ENCODE assay signal across 13 cellular contexts in the genomic region with DNA sequence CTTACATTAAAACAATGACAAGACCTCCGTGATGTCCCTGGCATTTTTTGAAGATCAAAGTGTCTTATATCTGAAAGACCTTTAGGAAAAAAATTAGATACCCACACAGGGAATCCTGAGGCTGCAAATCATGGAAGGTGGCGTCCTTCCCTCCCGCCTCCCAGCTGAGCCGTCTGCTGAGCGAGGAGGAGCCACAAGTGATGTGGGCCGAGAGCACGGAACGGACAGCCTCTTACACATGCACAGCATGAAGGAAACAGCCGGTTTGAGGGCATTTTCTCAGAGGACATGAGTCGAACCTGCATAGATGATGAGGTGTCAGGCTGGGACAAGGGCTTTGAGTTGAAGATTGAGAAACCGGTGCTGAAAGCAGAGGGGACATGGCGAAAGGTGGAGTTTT.
DNase-seq lines count a peak whose midpoint lies in the region; ATAC-seq and TF ChIP-seq lines count a peak whose summit lies in the region.
"Had no signal": no experiment of that assay in that cellular context is flagged by ENCODE, and none has a peak within 500 bp of the region (broad histone marks: within the 10 kb centered on the region; RNA-seq: fewer than 3 reads in every experiment).

No MANE protein-coding gene starts in this region.

- no peak overlapping the region for H3K4ac ChIP-seq in neuronal stem cell (ENCODE audit: low read length)

- no peaks in the 10 kb centered on the region for H3K9me3 ChIP-seq in BLaER1
- no peaks in the 10 kb centered on the region for H3K9me3 ChIP-seq in OCI-LY1 (ENCODE audit: low read length)
- H3K9me3 ChIP-seq in neuronal stem cell (replicated peaks in 1 of 2; ENCODE audit: control insufficient read depth in 2 of 2, insufficient read depth in 1 of 2, low read depth in 1 of 2, low read length in 2 of 2) = peaks cover 0 to 2% of the 10 kb centered on the region in 2 donors
- H3K9me3 ChIP-seq in upper lobe of right lung = no peaks in the 10 kb centered on the region
- H3K9me3 ChIP-seq: A549, HAP-1 had no signal

- H3K9ac ChIP-seq in BLaER1 (no peak overlapping the region), OCI-LY1 (ENCODE audit: low read length) (no peak overlapping the region), neuronal stem cell (ENCODE audit: low read depth, low read length, poor library complexity) (no peak overlapping the region)

- peaks cover 3% of the 10 kb centered on the region for H3K79me1 ChIP-seq in neuronal stem cell (ENCODE audit: low read depth, low read length)

- H2BK120ac ChIP-seq in neuronal stem cell (ENCODE audit: low read depth, low read length) = no peak overlapping the region

- H3K4me3 ChIP-seq in BLaER1 (no peak overlapping the region), OCI-LY1 (ENCODE audit: low read depth, low read length, poor library complexity, severe bottlenecking) (no peak overlapping the region), neuronal stem cell (ENCODE audit: low read length in 2 of 2) (no peak overlapping the region), upper lobe of right lung (no peak overlapping the region)
- H3K4me3 ChIP-seq: A549, GM12878, HAP-1 had no signal

- H3K4me2 ChIP-seq in BLaER1 (peak overlapping the region; percentile 93), OCI-LY1 (ENCODE audit: low read length) (no peak overlapping the region), neuronal stem cell (ENCODE audit: insufficient read depth, low read length, poor library complexity, severe bottlenecking) (no peak overlapping the region)
- H3K4me2 ChIP-seq: A549 had no signal

- no peak overlapping the region for H2BK12ac ChIP-seq in neuronal stem cell (ENCODE audit: low read length)

- H4K8ac ChIP-seq in neuronal stem cell (ENCODE audit: low read depth, low read length) = no peak overlapping the region

- no peak overlapping the region for H3K27ac ChIP-seq in BLaER1
- H3K27ac ChIP-seq in OCI-LY1 (ENCODE audit: low read depth, low read length, poor library complexity, severe bottlenecking) = peak overlapping the region; percentile 97
- no peak overlapping the region for H3K27ac ChIP-seq in neuronal stem cell (replicated peaks; ENCODE audit: low read length)
- no peak overlapping the region for H3K27ac ChIP-seq in upper lobe of right lung
- H3K27ac ChIP-seq: A549 had no signal

- no peaks in the 10 kb centered on the region for H3K79me2 ChIP-seq in OCI-LY1 (ENCODE audit: insufficient read depth, low read length)

- H4K20me1 ChIP-seq in BLaER1 = peaks cover 19% of the 10 kb centered on the region; the same call in 1 of the 2 replicates
- no peaks in the 10 kb centered on the region for H4K20me1 ChIP-seq in OCI-LY1 (ENCODE audit: insufficient read depth, low read length)

- H3K23ac ChIP-seq in neuronal stem cell (ENCODE audit: low read depth, low read length, poor library complexity) = no peak overlapping the region

- intact Hi-C loops in upper lobe of right lung (cut with DNase I) = no loop called here

- ATAC-seq in upper lobe of right lung (no peak), HG03571 (IDR thresholded peaks at IDR 0.05; ENCODE audit: unreplicated experiment) (no peak)
- ATAC-seq: A549, GM12878 had no signal

- no peak overlapping the region for H3K14ac ChIP-seq in neuronal stem cell (ENCODE audit: low read length)

- H3K9me2 ChIP-seq in OCI-LY1 (ENCODE audit: low read depth, low read length) = no peaks in the 10 kb centered on the region

- no peak for DNase-seq in neuronal stem cell (ENCODE audit: low spot score)
- peak; percentile 37 for DNase-seq in upper lobe of right lung
- DNase-seq in HuH-7.5 (ENCODE audit: low spot score) = no peak
- DNase-seq: CD4-positive, CD25-positive, alpha-beta regulatory T cell; DMS53; IMR-90; KBM-7 had no signal

- H3K36me3 ChIP-seq in BLaER1 (no peaks in the 10 kb centered on the region), OCI-LY1 (ENCODE audit: insufficient read depth, low read length) (no peaks in the 10 kb centered on the region), neuronal stem cell (replicated peaks in 1 of 2; ENCODE audit: control insufficient read depth in 2 of 2, insufficient read depth in 2 of 2, low read length in 2 of 2) (no peaks in the 10 kb centered on the region), upper lobe of right lung (no peaks in the 10 kb centered on the region)
- H3K36me3 ChIP-seq: HAP-1 had no signal

- no peak overlapping the region for H3K18ac ChIP-seq in neuronal stem cell (ENCODE audit: low read length)

- no peak overlapping the region for H4K91ac ChIP-seq in neuronal stem cell (ENCODE audit: low read depth, low read length, poor library complexity)

- no peak for TF ChIP-seq CTCF in OCI-LY1 (IDR thresholded peaks at IDR 0.05; ENCODE audit: low read length)
- no peak for TF ChIP-seq CTCF in upper lobe of right lung (IDR thresholded peaks at IDR 0.05)

- H3K27me3 ChIP-seq in BLaER1 (no peaks in the 10 kb centered on the region), OCI-LY1 (ENCODE audit: insufficient read depth, low read length) (no peaks in the 10 kb centered on the region), neuronal stem cell (ENCODE audit: control insufficient read depth in 3 of 3, insufficient read depth in 3 of 3, low read depth in 1 of 3, low read length in 3 of 3) (no peaks in the 10 kb centered on the region), upper lobe of right lung (no peaks in the 10 kb centered on the region)

- no peak overlapping the region for H2BK5ac ChIP-seq in neuronal stem cell (ENCODE audit: low read length)

- H2BK15ac ChIP-seq in neuronal stem cell (ENCODE audit: low read length) = peak overlapping the region; percentile 24

- 0 out of 2 replicates have a peak, but pooled peaks cover 7% of the 10 kb centered on the region for H3F3A ChIP-seq in OCI-LY1 (ENCODE audit: insufficient read depth, low read length)

- H2AK5ac ChIP-seq in neuronal stem cell (ENCODE audit: low read depth, low read length) = no peak overlapping the region

- no CpG with 5 or more reads among the region's 12 CpGs for WGBS in neuronal stem cell (ENCODE audit: extremely low coverage in 2 of 2, insufficient read length in 2 of 2, insufficient replicate concordance in 1 of 2), 2 donors

- H2AFZ ChIP-seq in OCI-LY1 (ENCODE audit: low read length) (no peak overlapping the region), neuronal stem cell (ENCODE audit: low read length) (no peak overlapping the region)

- H3K4me1 ChIP-seq in BLaER1 = peaks cover 91% of the 10 kb centered on the region
- peaks cover 83% of the 10 kb centered on the region for H3K4me1 ChIP-seq in OCI-LY1 (ENCODE audit: insufficient read depth, low read length, severe bottlenecking)
- peaks cover 0 to 11% of the 10 kb centered on the region in 2 donors for H3K4me1 ChIP-seq in neuronal stem cell (ENCODE audit: control insufficient read depth in 2 of 2, insufficient read depth in 1 of 2, low read depth in 1 of 2, low read length in 2 of 2)
- no peaks in the 10 kb centered on the region for H3K4me1 ChIP-seq in upper lobe of right lung
- H3K4me1 ChIP-seq: A549, HAP-1 had no signal
